In genomic region chr14:22429546-22429945, GRCh38 we compare ENCODE assay signal across 16 cellular contexts.
DNase-seq lines count a peak whose midpoint lies in the region; ATAC-seq and TF ChIP-seq lines count a peak whose summit lies in the region.
"Had no signal": no experiment of that assay in that cellular context is flagged by ENCODE, and none has a peak within 500 bp of the region (broad histone marks: within the 10 kb centered on the region; RNA-seq: fewer than 3 reads in every experiment).

No MANE protein-coding gene starts in this region.

- H3K9me3 Mint-ChIP-seq in immature natural killer cell (no peaks in the 10 kb centered on the region), endothelial cell (ENCODE audit: unreplicated experiment) (no peaks in the 10 kb centered on the region)
- no peaks in the 10 kb centered on the region for H3K9me3 Mint-ChIP-seq in activated T-cell treated with anti-CD3 and anti-CD28 coated beads, Interleukin-2, amount 50 U/mL, for 72 hours

- H3K4me3 Mint-ChIP-seq in immature natural killer cell = peak overlapping the region; percentile 44 to 77 (median 68)
- no peak overlapping the region for H3K4me3 Mint-ChIP-seq in endothelial cell (ENCODE audit: unreplicated experiment)
- no peak overlapping the region for H3K4me3 Mint-ChIP-seq in activated T-cell treated with anti-CD3 and anti-CD28 coated beads, Interleukin-2, amount 50 U/mL, for 72 hours

- CTCF ChIA-PET in OCI-LY7 (lab: Charles Lee; ENCODE audit: unreplicated experiment) = interaction anchor here (0.6 to 1.5 kb wide), 2 partner anchors 11 to 140 kb away, joined by 3 to 5 read pairs; no protein-coding TSS in a partner anchor

- H3K4me1 ChIP-seq in DOHH2 (ENCODE audit: control insufficient read depth, low read length) = peaks cover 72% of the 10 kb centered on the region
- H3K4me1 ChIP-seq in OCI-LY7 (ENCODE audit: insufficient read depth, low read length, poor library complexity, severe bottlenecking) = peaks cover 74% of the 10 kb centered on the region
- H3K4me1 ChIP-seq in neutrophil (ENCODE audit: control insufficient read depth in 1 of 2, insufficient read depth in 1 of 2, low read depth in 1 of 2, low read length in 1 of 2) = peaks cover 55 to 77% of the 10 kb centered on the region in 2 experiments

- H3K36me3 ChIP-seq in DOHH2 (ENCODE audit: control insufficient read depth, low read length) = no peaks in the 10 kb centered on the region
- no peaks in the 10 kb centered on the region for H3K36me3 ChIP-seq in OCI-LY7 (ENCODE audit: insufficient read depth, low read length)
- H3K36me3 ChIP-seq in neutrophil = no peaks in the 10 kb centered on the region
- H3K36me3 ChIP-seq: MG63 had no signal

- H3K27ac ChIP-seq in DOHH2 (ENCODE audit: low read depth, low read length) = peak overlapping the region; percentile 37
- peak overlapping the region; percentile 68 for H3K27ac ChIP-seq in OCI-LY7 (ENCODE audit: low read depth, low read length, poor library complexity, severe bottlenecking)
- peak overlapping the region; percentile 89 for H3K27ac ChIP-seq in neutrophil
- H3K27ac ChIP-seq: C4-2B had no signal

- no peaks in the 10 kb centered on the region for H3K9me3 ChIP-seq in DOHH2 (ENCODE audit: control insufficient read depth, insufficient read depth, low read length)
- no peaks in the 10 kb centered on the region for H3K9me3 ChIP-seq in OCI-LY7 (ENCODE audit: low read length)
- no peaks in the 10 kb centered on the region for H3K9me3 ChIP-seq in neutrophil
- H3K9me3 ChIP-seq: MG63 had no signal

- H3K79me2 ChIP-seq in DOHH2 (ENCODE audit: control insufficient read depth, low read length) (no peaks in the 10 kb centered on the region), OCI-LY7 (ENCODE audit: insufficient read depth, low read depth, low read length) (no peaks in the 10 kb centered on the region)

- DNase-seq in OCI-LY7 (ENCODE audit: low spot score) (peak; percentile 55), immature natural killer cell (no peak), endothelial cell (ENCODE audit: low spot score) (no peak), NCI-H146 treated with DMSO at 0.1 percent for 48 hours (lab: John Stamatoyannopoulos, UW; ENCODE audit: unreplicated experiment) (no peak)
- DNase-seq in stimulated activated CD4-positive, alpha-beta T cell treated with anti-CD3 and anti-CD28 coated beads, Interleukin-4, amount 100 ng/mL, for 24 hours = no peak
- no peak for DNase-seq in activated T-cell treated with anti-CD3 and anti-CD28 coated beads, Interleukin-2, amount 50 U/mL, for 72 hours
- DNase-seq: Calu3, MG63, NCI-H1930, NCI-H510A, NCI-H82, SHP77 treated with DMSO at 0.1 percent for 48 hours had no signal

- H4K20me1 ChIP-seq in DOHH2 (ENCODE audit: control insufficient read depth, insufficient read depth, low read depth, low read length) = no peaks in the 10 kb centered on the region
- no peaks in the 10 kb centered on the region for H4K20me1 ChIP-seq in OCI-LY7 (ENCODE audit: insufficient read depth, low read length)

- TF ChIP-seq CTCF in DOHH2 (IDR thresholded peaks at IDR 0.05; ENCODE audit: low read depth, low read length, poor library complexity, severe bottlenecking) (no peak), OCI-LY7 (conservative IDR thresholded peaks at IDR 0.05; ENCODE audit: low read length) (no peak), neutrophil (IDR thresholded peaks at IDR 0.05) (no peak), endothelial cell (IDR thresholded peaks at IDR 0.05; ENCODE audit: unreplicated experiment) (no peak)

- H2AFZ ChIP-seq in OCI-LY7 (ENCODE audit: low read length) = peak overlapping the region; percentile 78; the same call in 1 of the 2 replicates

- peaks cover 0 to 5% (median 0%) of the 10 kb centered on the region in 3 donors for H3K36me3 Mint-ChIP-seq in immature natural killer cell
- no peaks in the 10 kb centered on the region for H3K36me3 Mint-ChIP-seq in endothelial cell (ENCODE audit: low read depth, unreplicated experiment)
- no peaks in the 10 kb centered on the region for H3K36me3 Mint-ChIP-seq in activated T-cell treated with anti-CD3 and anti-CD28 coated beads, Interleukin-2, amount 50 U/mL, for 72 hours (ENCODE audit: insufficient read depth in 2 of 2)

- H3F3A ChIP-seq in DOHH2 (ENCODE audit: control insufficient read depth, insufficient read depth) = peaks cover 22% of the 10 kb centered on the region

- POLR2A ChIA-PET in OCI-LY7 (lab: Charles Lee) = interaction anchor here (0.7 to 13.2 kb wide), 10 partner anchors 9 to 50 kb away, joined by 3 to 205 read pairs (median 3); no protein-coding TSS in a partner anchor

- H3K4me3 ChIP-seq in DOHH2 (ENCODE audit: low read length) (peak overlapping the region; percentile 47), OCI-LY7 (ENCODE audit: low read depth, low read length, poor library complexity, severe bottlenecking) (peak overlapping the region; percentile 42), neutrophil (ENCODE audit: low read depth in 1 of 2, low read length in 1 of 2) (peak overlapping the region in 1 of 2 experiments; percentile 62)
- H3K4me3 ChIP-seq: MG63 had no signal

- H3K9me2 ChIP-seq in DOHH2 (replicated peaks; ENCODE audit: control insufficient read depth, low read length) (no peaks in the 10 kb centered on the region), OCI-LY7 (ENCODE audit: insufficient read depth, low read length) (no peaks in the 10 kb centered on the region)

- intact Hi-C loops in OCI-LY7 (cut with micrococcal nuclease; ENCODE audit: unreplicated experiment) = no loop called here

- H3K27ac Mint-ChIP-seq in immature natural killer cell = peak overlapping the region; percentile 78 to 96 (median 94)
- H3K27ac Mint-ChIP-seq in endothelial cell (ENCODE audit: unreplicated experiment) = no peak overlapping the region
- no peak overlapping the region for H3K27ac Mint-ChIP-seq in activated T-cell treated with anti-CD3 and anti-CD28 coated beads, Interleukin-2, amount 50 U/mL, for 72 hours

- peak overlapping the region; percentile 64 for H3K4me2 ChIP-seq in DOHH2 (ENCODE audit: low read length)
- H3K4me2 ChIP-seq in OCI-LY7 (ENCODE audit: low read length) = peak overlapping the region; percentile 98

- H3K27me3 Mint-ChIP-seq in immature natural killer cell (ENCODE audit: low read depth in 3 of 3) = peaks cover 0 to 3% (median 0%) of the 10 kb centered on the region in 3 donors
- H3K27me3 Mint-ChIP-seq in endothelial cell (ENCODE audit: unreplicated experiment) = no peaks in the 10 kb centered on the region
- H3K27me3 Mint-ChIP-seq in activated T-cell treated with anti-CD3 and anti-CD28 coated beads, Interleukin-2, amount 50 U/mL, for 72 hours (ENCODE audit: low read depth) = no peaks in the 10 kb centered on the region

- no TSS peak for BruUV-seq in OCI-LY7 (replicated peaks; lab: Mats Ljungman, UMichigan)

- no peak for ATAC-seq in activated T-cell treated with anti-CD3 and anti-CD28 coated beads, Interleukin-2, amount 50 U/mL, for 72 hours (replicated peaks in 1 of 2)
- ATAC-seq: HCT116 had no signal

- H3K4me1 Mint-ChIP-seq in immature natural killer cell (peaks cover 93 to 94% of the 10 kb centered on the region in 2 donors), endothelial cell (ENCODE audit: unreplicated experiment) (peaks cover 14% of the 10 kb centered on the region)
- no peaks in the 10 kb centered on the region for H3K4me1 Mint-ChIP-seq in activated T-cell treated with anti-CD3 and anti-CD28 coated beads, Interleukin-2, amount 50 U/mL, for 72 hours (ENCODE audit: low read depth)

- no peaks in the 10 kb centered on the region for H3K27me3 ChIP-seq in DOHH2 (ENCODE audit: control insufficient read depth, low read length)
- no peaks in the 10 kb centered on the region for H3K27me3 ChIP-seq in neutrophil
- H3K27me3 ChIP-seq: MG63 had no signal

Comparison
In these comparisons a context has a peak if more than half of its experiments do, and no peak if none do; other contexts are left out.
1. H3K27ac ChIP-seq: peak in every context shown above with its lines; median percentile 89 in neutrophil; 68 in OCI-LY7; 37 in DOHH2.
2. H3K27ac Mint-ChIP-seq: peak in immature natural killer cell (6 of 6); none in endothelial cell (single experiment) and activated T-cell treated with anti-CD3 and anti-CD28 coated beads, Interleukin-2, amount 50 U/mL, for 72 hours (single experiment).
3. H3K4me3 Mint-ChIP-seq: peak in immature natural killer cell (5 of 5); none in endothelial cell (single experiment) and activated T-cell treated with anti-CD3 and anti-CD28 coated beads, Interleukin-2, amount 50 U/mL, for 72 hours (0 of 2).